14 cellular contexts compared by ENCODE assay signal in the genomic region with DNA sequence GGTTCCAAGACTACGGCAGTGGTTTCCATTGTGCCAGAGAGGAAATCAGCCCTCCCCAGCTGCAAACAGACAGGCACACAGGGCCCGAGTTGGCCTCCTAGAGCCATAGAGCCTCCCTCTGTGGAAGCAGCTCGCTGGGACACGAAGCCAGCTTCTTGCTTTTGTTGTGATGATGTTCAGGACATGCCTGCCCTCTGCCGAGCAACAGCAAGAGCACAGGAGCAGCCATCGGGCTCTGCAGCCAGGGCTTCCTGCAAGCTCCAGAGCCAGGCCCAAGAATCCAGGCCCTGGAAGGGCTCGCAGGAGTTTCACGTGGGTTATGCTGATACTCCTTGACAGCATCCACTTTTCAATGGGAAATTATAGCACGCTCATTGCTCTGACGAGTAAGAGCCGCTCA. TPM values are rescaled to one million over a fixed set of nuclear protein-coding genes. Genes with fewer than 3 reads are reported as not detected.
DNase-seq lines count a peak whose midpoint lies in the region; ATAC-seq and TF ChIP-seq lines count a peak whose summit lies in the region.
"Had no signal": no experiment of that assay in that cellular context is flagged by ENCODE, and none has a peak within 500 bp of the region (broad histone marks: within the 10 kb centered on the region; RNA-seq: fewer than 3 reads in every experiment).

No MANE protein-coding gene starts in this region.

- no peak overlapping the region for H3K4me3 Mint-ChIP-seq in WTC11
- H3K4me3 Mint-ChIP-seq: activated CD8-positive, alpha-beta T cell treated with anti-CD3 and anti-CD28 coated beads, Interleukin-2, amount 10 ng/mL, durations not matched to agents 7 days and 5 days had no signal

- CTCF ChIA-PET in WTC11 (lab: Charles Lee) = interaction anchor here (0.6 to 2.3 kb wide), 12 partner anchors 12 to 464 kb away, joined by 3 to 12 read pairs (median 4); no protein-coding TSS in a partner anchor

- no peaks in the 10 kb centered on the region for H3K27me3 ChIP-seq in BE2C
- H3K27me3 ChIP-seq: left lung had no signal

- H3K9me3 ChIP-seq in BE2C = no peaks in the 10 kb centered on the region
- H3K9me3 ChIP-seq: left lung had no signal

- no peak overlapping the region for H3K27ac Mint-ChIP-seq in WTC11
- H3K27ac Mint-ChIP-seq: activated CD8-positive, alpha-beta T cell treated with anti-CD3 and anti-CD28 coated beads, Interleukin-2, amount 10 ng/mL, durations not matched to agents 7 days and 5 days had no signal

- no peak for TF ChIP-seq POLR2A in GM18505 (IDR thresholded peaks at IDR 0.05; ENCODE audit: borderline replicate concordance, extremely low read depth, insufficient read depth, insufficient read length)

- no peaks in the 10 kb centered on the region for H3K27me3 Mint-ChIP-seq in WTC11 (ENCODE audit: low read depth)

- DNase-seq in BE2C = peak; percentile 31
- peak; percentile 24 for DNase-seq in WTC11 (ENCODE audit: low spot score)
- peak; percentile 51 for DNase-seq in fibroblast of the aortic adventitia (ENCODE audit: low read depth)
- peak; percentile 93 for DNase-seq in pons (ENCODE audit: low spot score)
- no peak for DNase-seq in GM19238 (ENCODE audit: insufficient read length, low spot score)
- no peak for DNase-seq in epidermal melanocyte (ENCODE audit: insufficient read length, low spot score)
- no peak for DNase-seq in HCEC 1CT
- DNase-seq: activated CD8-positive, alpha-beta T cell treated with anti-CD3 and anti-CD28 coated beads, Interleukin-2, amount 10 ng/mL, durations not matched to agents 7 days and 5 days; amniotic stem cell; left lung; NCI-H187 treated with DMSO at 0.1 percent for 48 hours; NCI-H526 treated with DMSO at 0.1 percent for 48 hours; PC-3 had no signal

- H3K9me3 Mint-ChIP-seq in WTC11 = 0 out of 2 replicates have a peak, but pooled peaks cover 3% of the 10 kb centered on the region

- TF ChIP-seq CTCF in BE2C (IDR thresholded peaks at IDR 0.05; ENCODE audit: low read depth, low read length) = peak; percentile 44
- TF ChIP-seq CTCF in WTC11 (IDR thresholded peaks at IDR 0.05) = no peak
- peak; percentile 37 for TF ChIP-seq CTCF in fibroblast of the aortic adventitia (IDR thresholded peaks at IDR 0.05; ENCODE audit: insufficient read depth, low read length)

- POLR2A ChIA-PET in WTC11 (lab: Charles Lee) = no interaction called here

- H3K36me3 ChIP-seq in BE2C = no peaks in the 10 kb centered on the region

- H3K4me1 ChIP-seq in BE2C = no peaks in the 10 kb centered on the region; the same call in 1 of the 2 replicates

- peaks cover 16% of the 10 kb centered on the region for H3K36me3 Mint-ChIP-seq in WTC11

- H3K4me3 ChIP-seq in BE2C (ENCODE audit: low read depth, low read length) = no peak overlapping the region
- H3K4me3 ChIP-seq in fibroblast of the aortic adventitia (ENCODE audit: low read depth, low read length) = no peak overlapping the region
- H3K4me3 ChIP-seq: left lung had no signal

- H3K4me1 Mint-ChIP-seq in WTC11 = peaks cover 10% of the 10 kb centered on the region

- ATAC-seq in WTC11 = no peak; the same call in 1 of the 2 replicates
- no peak for ATAC-seq in GM18505 (IDR thresholded peaks at IDR 0.05; ENCODE audit: unreplicated experiment)
- ATAC-seq: activated CD8-positive, alpha-beta T cell treated with anti-CD3 and anti-CD28 coated beads, Interleukin-2, amount 10 ng/mL, durations not matched to agents 7 days and 5 days; left lung; PC-3 had no signal

TF ChIP-seq in WTC11, 78 proteins besides CTCF, POLR2A, EP300 and RAD21 (continues in another document):
- TF ChIP-seq ZNF416 (CRISPR knock-in tag; IDR thresholded peaks at IDR 0.05) (no peak), TP53 (CRISPR knock-in tag; IDR thresholded peaks at IDR 0.05) (no peak), NR2C2 (CRISPR knock-in tag; IDR thresholded peaks at IDR 0.05) (no peak), NR3C1 (CRISPR knock-in tag; conservative IDR thresholded peaks at IDR 0.05; ENCODE audit: low read depth) (no peak), TEAD1 (CRISPR knock-in tag; IDR thresholded peaks at IDR 0.05) (no peak), ZBTB21 (CRISPR knock-in tag; IDR thresholded peaks at IDR 0.05; ENCODE audit: borderline replicate concordance) (no peak), ZNF138 (CRISPR knock-in tag; conservative IDR thresholded peaks at IDR 0.05) (no peak), ZNF512 (CRISPR knock-in tag; IDR thresholded peaks at IDR 0.05; ENCODE audit: borderline replicate concordance) (no peak), SP1 (CRISPR knock-in tag; conservative IDR thresholded peaks at IDR 0.05) (no peak), EMX1 (CRISPR knock-in tag; IDR thresholded peaks at IDR 0.05) (no peak), HMGA2 (CRISPR knock-in tag; IDR thresholded peaks at IDR 0.05) (no peak), IRF2 (CRISPR knock-in tag; IDR thresholded peaks at IDR 0.05; ENCODE audit: borderline replicate concordance, low read depth) (no peak), RELA (CRISPR knock-in tag; IDR thresholded peaks at IDR 0.05; ENCODE audit: borderline replicate concordance) (no peak), GABPB1 (CRISPR knock-in tag; IDR thresholded peaks at IDR 0.05) (no peak), TCF7 (CRISPR knock-in tag; IDR thresholded peaks at IDR 0.05; ENCODE audit: low read depth) (no peak)
- TF ChIP-seq, protein P1, sequence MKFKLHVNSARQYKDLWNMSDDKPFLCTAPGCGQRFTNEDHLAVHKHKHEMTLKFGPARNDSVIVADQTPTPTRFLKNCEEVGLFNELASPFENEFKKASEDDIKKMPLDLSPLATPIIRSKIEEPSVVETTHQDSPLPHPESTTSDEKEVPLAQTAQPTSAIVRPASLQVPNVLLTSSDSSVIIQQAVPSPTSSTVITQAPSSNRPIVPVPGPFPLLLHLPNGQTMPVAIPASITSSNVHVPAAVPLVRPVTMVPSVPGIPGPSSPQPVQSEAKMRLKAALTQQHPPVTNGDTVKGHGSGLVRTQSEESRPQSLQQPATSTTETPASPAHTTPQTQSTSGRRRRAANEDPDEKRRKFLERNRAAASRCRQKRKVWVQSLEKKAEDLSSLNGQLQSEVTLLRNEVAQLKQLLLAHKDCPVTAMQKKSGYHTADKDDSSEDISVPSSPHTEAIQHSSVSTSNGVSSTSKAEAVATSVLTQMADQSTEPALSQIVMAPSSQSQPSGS (CRISPR knock-in tag; IDR thresholded peaks at IDR 0.05; ENCODE audit: borderline replicate concordance, low read depth) = no peak
- TF ChIP-seq, protein P2, sequence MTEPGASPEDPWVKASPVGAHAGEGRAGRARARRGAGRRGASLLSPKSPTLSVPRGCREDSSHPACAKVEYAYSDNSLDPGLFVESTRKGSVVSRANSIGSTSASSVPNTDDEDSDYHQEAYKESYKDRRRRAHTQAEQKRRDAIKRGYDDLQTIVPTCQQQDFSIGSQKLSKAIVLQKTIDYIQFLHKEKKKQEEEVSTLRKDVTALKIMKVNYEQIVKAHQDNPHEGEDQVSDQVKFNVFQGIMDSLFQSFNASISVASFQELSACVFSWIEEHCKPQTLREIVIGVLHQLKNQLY (CRISPR knock-in tag; IDR thresholded peaks at IDR 0.05) = no peak
- TF ChIP-seq, protein P3, sequence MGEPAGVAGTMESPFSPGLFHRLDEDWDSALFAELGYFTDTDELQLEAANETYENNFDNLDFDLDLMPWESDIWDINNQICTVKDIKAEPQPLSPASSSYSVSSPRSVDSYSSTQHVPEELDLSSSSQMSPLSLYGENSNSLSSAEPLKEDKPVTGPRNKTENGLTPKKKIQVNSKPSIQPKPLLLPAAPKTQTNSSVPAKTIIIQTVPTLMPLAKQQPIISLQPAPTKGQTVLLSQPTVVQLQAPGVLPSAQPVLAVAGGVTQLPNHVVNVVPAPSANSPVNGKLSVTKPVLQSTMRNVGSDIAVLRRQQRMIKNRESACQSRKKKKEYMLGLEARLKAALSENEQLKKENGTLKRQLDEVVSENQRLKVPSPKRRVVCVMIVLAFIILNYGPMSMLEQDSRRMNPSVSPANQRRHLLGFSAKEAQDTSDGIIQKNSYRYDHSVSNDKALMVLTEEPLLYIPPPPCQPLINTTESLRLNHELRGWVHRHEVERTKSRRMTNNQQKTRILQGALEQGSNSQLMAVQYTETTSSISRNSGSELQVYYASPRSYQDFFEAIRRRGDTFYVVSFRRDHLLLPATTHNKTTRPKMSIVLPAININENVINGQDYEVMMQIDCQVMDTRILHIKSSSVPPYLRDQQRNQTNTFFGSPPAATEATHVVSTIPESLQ (CRISPR knock-in tag; IDR thresholded peaks at IDR 0.05) = no peak

RNA-seq across cellular contexts. Expression of gene NPHP4, which starts 18.5 kb away (rescaled TPM):
- 13.0 TPM for polyA plus RNA-seq in BE2C (2012; ENCODE audit: insufficient read depth, insufficient read length, low read depth)
- 10.6 to 16.8 TPM (median 12.0 TPM) in 3 replicates for total RNA-seq in WTC11 (2021)
- total RNA-seq in fibroblast of the aortic adventitia (ENCODE audit: low replicate concordance) = 6.9 and 9.6 TPM in 2 replicates

Comparison
In these comparisons a context has a peak if more than half of its experiments do, and no peak if none do; other contexts are left out.
1. DNase-seq: peak in BE2C (single experiment), WTC11 (single experiment), fibroblast of the aortic adventitia (single experiment) and pons (single experiment); none in GM19238 (single experiment), epidermal melanocyte (single experiment) and HCEC 1CT (single experiment).